Comparison of ENCODE assay signal across 13 cellular contexts in genomic region chrX:21781525-21781924, GRCh38.
A peak's percentile ranks its signal among the peaks of the same experiment; 100 is the strongest.
DNase-seq lines count a peak whose midpoint lies in the region; ATAC-seq and TF ChIP-seq lines count a peak whose summit lies in the region.
"Had no signal": no experiment of that assay in that cellular context is flagged by ENCODE, and none has a peak within 500 bp of the region (broad histone marks: within the 10 kb centered on the region; RNA-seq: fewer than 3 reads in every experiment).

No MANE protein-coding gene starts in this region.

- no peak overlapping the region for H3K27ac Mint-ChIP-seq in nephron progenitor cell
- H3K27ac Mint-ChIP-seq: activated CD4-positive, alpha-beta T cell treated with anti-CD3 and anti-CD28 coated beads, Interleukin-2, amount 10 ng/mL, durations not matched to agents 24 days and 14 days; CD4-positive, CD25-positive, alpha-beta regulatory T cell; naive thymus-derived CD8-positive, alpha-beta T cell had no signal

- ATAC-seq in GM18858 (IDR thresholded peaks at IDR 0.05; ENCODE audit: unreplicated experiment) (peak; percentile 79), GM21515 (IDR thresholded peaks at IDR 0.05; ENCODE audit: unreplicated experiment) (peak; percentile 77), HG03159 (IDR thresholded peaks at IDR 0.05; ENCODE audit: unreplicated experiment) (peak; percentile 80), HG03196 (IDR thresholded peaks at IDR 0.05; ENCODE audit: unreplicated experiment) (no peak)
- ATAC-seq: naive thymus-derived CD8-positive, alpha-beta T cell had no signal

- TF ChIP-seq CTCF in nephron progenitor cell (IDR thresholded peaks at IDR 0.05), result no peak

- no peak overlapping the region for H3K4me3 Mint-ChIP-seq in nephron progenitor cell
- H3K4me3 Mint-ChIP-seq: activated CD4-positive, alpha-beta T cell treated with anti-CD3 and anti-CD28 coated beads, Interleukin-2, amount 10 ng/mL, durations not matched to agents 24 days and 14 days; CD4-positive, CD25-positive, alpha-beta regulatory T cell; naive thymus-derived CD8-positive, alpha-beta T cell had no signal

- H3K36me3 Mint-ChIP-seq in nephron progenitor cell (ENCODE audit: low read depth), result no peaks in the 10 kb centered on the region
- H3K36me3 Mint-ChIP-seq: CD4-positive, CD25-positive, alpha-beta regulatory T cell; naive thymus-derived CD8-positive, alpha-beta T cell had no signal

- DNase-seq in glomerular visceral epithelial cell (ENCODE audit: extremely low spot score) (peak; percentile 26), nephron progenitor cell (no peak), NCI-H1048 (lab: John Stamatoyannopoulos, UW) (no peak)
- DNase-seq in activated effector memory CD4-positive, alpha-beta T cell treated with anti-CD3 and anti-CD28 coated beads, Interleukin-2, amount 50 U/mL, for 16 hours, result no peak
- DNase-seq: activated CD4-positive, alpha-beta T cell treated with anti-CD3 and anti-CD28 coated beads, Interleukin-2, amount 10 ng/mL, durations not matched to agents 24 days and 14 days; kidney; naive thymus-derived CD8-positive, alpha-beta T cell; NCI-H1417 had no signal

- peaks cover 17% of the 10 kb centered on the region for H3K27me3 Mint-ChIP-seq in nephron progenitor cell (ENCODE audit: low read depth, poor library complexity)
- H3K27me3 Mint-ChIP-seq: CD4-positive, CD25-positive, alpha-beta regulatory T cell; naive thymus-derived CD8-positive, alpha-beta T cell had no signal

- H3K9me3 Mint-ChIP-seq in nephron progenitor cell, result no peaks in the 10 kb centered on the region
- H3K9me3 Mint-ChIP-seq: naive thymus-derived CD8-positive, alpha-beta T cell had no signal

- H3K4me1 Mint-ChIP-seq in nephron progenitor cell, result no peaks in the 10 kb centered on the region
